In the genomic region with DNA sequence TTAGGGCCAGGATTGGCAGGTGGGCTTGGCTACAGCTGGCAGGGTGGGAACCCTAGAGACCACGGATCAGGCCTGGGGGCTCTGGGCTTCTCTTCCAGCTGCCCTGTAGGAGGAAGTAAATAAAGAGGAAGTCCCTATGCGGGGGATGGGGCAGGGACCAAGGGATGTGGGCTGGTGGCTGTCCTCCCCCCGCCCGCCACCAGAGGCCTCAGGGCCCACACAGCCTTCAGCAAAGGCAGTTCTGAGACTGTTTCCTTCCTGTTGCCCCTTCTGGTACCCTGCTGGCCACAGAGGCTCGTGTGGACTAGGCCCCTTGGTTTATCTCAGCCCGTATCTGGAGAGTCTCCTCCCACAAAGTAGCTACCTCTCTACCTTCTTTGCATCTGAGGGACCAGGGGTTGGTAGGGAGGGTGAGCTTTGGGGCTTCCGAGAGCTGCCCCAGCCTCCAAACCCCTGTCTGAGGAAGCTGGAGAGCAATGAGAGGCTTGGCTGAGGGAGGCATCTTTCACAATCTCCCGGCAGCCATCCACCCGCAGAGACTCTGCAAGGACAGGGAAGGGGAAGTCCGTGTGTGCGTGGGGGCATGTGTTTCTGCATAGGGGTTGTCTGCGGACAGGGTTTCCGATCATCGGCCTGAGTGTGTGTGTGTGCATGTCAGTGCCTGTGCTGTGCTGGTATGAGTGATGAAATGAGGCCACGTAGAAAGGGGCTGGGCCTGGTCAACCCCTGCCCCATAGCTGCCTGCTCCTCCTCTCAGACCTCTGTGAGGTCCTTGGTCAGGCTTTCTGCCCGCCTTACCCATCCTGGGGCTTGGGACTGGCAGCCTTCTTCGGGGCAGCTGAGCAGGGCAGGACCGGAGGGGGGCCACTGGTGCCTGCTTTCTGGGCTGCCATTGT, we compare ENCODE assay signal across 8 cellular contexts. TPM values are rescaled to one million over a fixed set of nuclear protein-coding genes. Genes with fewer than 3 reads are reported as not detected.
DNase-seq lines count a peak whose midpoint lies in the region; ATAC-seq, FAIRE-seq and TF ChIP-seq lines count a peak whose summit lies in the region.

No MANE protein-coding gene starts in this region.

- H3K9me3 Mint-ChIP-seq in IgD-negative memory B cell: peaks cover 0 to 1% (median 0%) of the 10 kb centered on the region in 3 donors
- H3K9me3 Mint-ChIP-seq in central memory CD8-positive, alpha-beta T cell: no peaks in the 10 kb centered on the region

- DNase-seq in EL: peak; percentile 40
- peak; percentile 41 for DNase-seq in activated CD4-positive, CD25-positive, alpha-beta regulatory T cell treated with anti-CD3 and anti-CD28 coated beads, Interleukin-2, amount 50 U/mL, for 16 hours (ENCODE audit: low read depth, low spot score)
- peak; percentile 58 to 66 for DNase-seq in central memory CD8-positive, alpha-beta T cell (ENCODE audit: low spot score in 2 of 2)
- peak; percentile 73 to 93 for DNase-seq in lower leg skin (ENCODE audit: low spot score in 2 of 2)
- peak; percentile 62 for DNase-seq in stimulated activated CD8-positive, alpha-beta memory T cell treated with anti-CD3 and anti-CD28 coated beads, Interleukin-12 subunit alpha, Interleukin-12 subunit beta, amount 100 ng/mL, for 4 hours (ENCODE audit: low read depth)
- DNase-seq in D721Med (ENCODE audit: insufficient read length, low spot score): no peak

- no peak for FAIRE-seq in D721Med (lab: Jason Lieb, UNC)

- ATAC-seq in GM21526 (IDR thresholded peaks at IDR 0.05; ENCODE audit: low FRiP score, unreplicated experiment): peak; percentile 46
- peak; percentile 68 for ATAC-seq in central memory CD8-positive, alpha-beta T cell (replicated peaks; ENCODE audit: extremely low read depth, poor library complexity, severe bottlenecking)

- intact Hi-C loops in lower leg skin (cut with DNase I; ENCODE audit: low total_unique reads): no loop called here

- H3K4me3 ChIP-seq in lower leg skin (ENCODE audit: low read depth, poor library complexity, severe bottlenecking): no peak overlapping the region

- TF ChIP-seq POLR2A in lower leg skin (IDR thresholded peaks at IDR 0.05): no peak

- no peaks in the 10 kb centered on the region for H3K27me3 Mint-ChIP-seq in IgD-negative memory B cell
- no peaks in the 10 kb centered on the region for H3K27me3 Mint-ChIP-seq in central memory CD8-positive, alpha-beta T cell

- H3K4me1 Mint-ChIP-seq in IgD-negative memory B cell: peaks cover 55 to 72% (median 67%) of the 10 kb centered on the region in 3 donors
- H3K4me1 Mint-ChIP-seq in central memory CD8-positive, alpha-beta T cell: peaks cover 80% of the 10 kb centered on the region

- WGBS in lower leg skin, 2 donors: 37 to 39% methylated on average over 15 to 18 of the region's 18 CpGs

- peak overlapping the region; percentile 83 to 94 (median 88) for H3K4me3 Mint-ChIP-seq in IgD-negative memory B cell
- H3K4me3 Mint-ChIP-seq in central memory CD8-positive, alpha-beta T cell: peak overlapping the region; percentile 72

- H3K36me3 Mint-ChIP-seq in IgD-negative memory B cell: no peaks in the 10 kb centered on the region
- H3K36me3 Mint-ChIP-seq in central memory CD8-positive, alpha-beta T cell (ENCODE audit: insufficient read depth): peaks cover 9% of the 10 kb centered on the region

- TF ChIP-seq CTCF in lower leg skin (IDR thresholded peaks at IDR 0.05): no peak
- no peak for TF ChIP-seq CTCF in D721Med (IDR thresholded peaks at IDR 0.05; ENCODE audit: insufficient read depth, missing control alignments)

- peak overlapping the region; percentile 95 to 100 (median 99) for H3K27ac Mint-ChIP-seq in IgD-negative memory B cell
- H3K27ac Mint-ChIP-seq in central memory CD8-positive, alpha-beta T cell (ENCODE audit: low read depth): peak overlapping the region; percentile 93

RNA-seq across cellular contexts. Expression of gene RPS6KA1, which starts 12.5 kb away (rescaled TPM):
- polyA plus RNA-seq in IgD-negative memory B cell: 152 TPM
- 10 to 100 TPM; 34.1 to 72.6 (median 38.2) TPM for total RNA-seq in lower leg skin
